8 cellular contexts compared by ENCODE assay signal in genomic region chr3:9810357-9810726, GRCh38. TPM values are rescaled to one million over a fixed set of nuclear protein-coding genes. Genes with fewer than 3 reads are reported as not detected.
DNase-seq lines count a peak whose midpoint lies in the region; ATAC-seq and TF ChIP-seq lines count a peak whose summit lies in the region.

No MANE protein-coding gene starts in this region.

- ATAC-seq in activated CD8-positive, alpha-beta T cell treated with anti-CD3 and anti-CD28 coated beads for 36 hours = no peak
- no peak for ATAC-seq in GM21447 (IDR thresholded peaks at IDR 0.05; ENCODE audit: unreplicated experiment)

- no peaks in the 10 kb centered on the region for H3K79me2 ChIP-seq in GM23248 (ENCODE audit: insufficient read depth)

- peak overlapping the region; percentile 84 for H3K4me2 ChIP-seq in GM23248 (ENCODE audit: unreplicated experiment)

- H3K4me1 ChIP-seq in GM23248 (ENCODE audit: insufficient read depth) (peaks cover 12% of the 10 kb centered on the region), left ventricle myocardium inferior (peaks cover 20% of the 10 kb centered on the region)

- H3K27me3 ChIP-seq in GM23248 (replicated peaks; ENCODE audit: insufficient read depth) = no peaks in the 10 kb centered on the region
- H3K27me3 ChIP-seq in left ventricle myocardium inferior (ENCODE audit: low read depth) = no peaks in the 10 kb centered on the region

- peak overlapping the region; percentile 23 for H3K27ac Mint-ChIP-seq in activated CD8-positive, alpha-beta T cell treated with anti-CD3 and anti-CD28 coated beads for 36 hours

- peak overlapping the region; percentile 71 for H3K4me3 ChIP-seq in GM23248
- H3K4me3 ChIP-seq in left ventricle myocardium inferior = peak overlapping the region; percentile 81
- peak overlapping the region; percentile 56 for H3K4me3 ChIP-seq in skeletal muscle cell (ENCODE audit: low read depth, low read length)

- no peaks in the 10 kb centered on the region for H3K9me2 ChIP-seq in GM23248 (ENCODE audit: insufficient read depth)

- no peaks in the 10 kb centered on the region for H3K27me3 Mint-ChIP-seq in activated CD8-positive, alpha-beta T cell treated with anti-CD3 and anti-CD28 coated beads for 36 hours

- intact Hi-C loops in activated CD8-positive, alpha-beta T cell treated with anti-CD3 and anti-CD28 coated beads for 36 hours (cut with micrococcal nuclease) = no loop called here
- intact Hi-C loops in left ventricle myocardium inferior (cut with micrococcal nuclease) = no loop called here

- H4K20me1 ChIP-seq in GM23248 (ENCODE audit: insufficient read depth) = no peaks in the 10 kb centered on the region

- H3K27ac ChIP-seq in GM23248 (peak overlapping the region; percentile 86), left ventricle myocardium inferior (replicated peaks) (peak overlapping the region; percentile 95)

- H3F3A ChIP-seq in GM23248 (ENCODE audit: insufficient read depth) = peaks cover 36% of the 10 kb centered on the region

- H3K4me3 Mint-ChIP-seq in activated CD8-positive, alpha-beta T cell treated with anti-CD3 and anti-CD28 coated beads for 36 hours = peak overlapping the region; percentile 22

- H3K36me3 Mint-ChIP-seq in activated CD8-positive, alpha-beta T cell treated with anti-CD3 and anti-CD28 coated beads for 36 hours (ENCODE audit: low read depth) = peaks cover 45% of the 10 kb centered on the region

- peaks cover 7% of the 10 kb centered on the region for H3K36me3 ChIP-seq in GM23248 (ENCODE audit: low read depth)
- peaks cover 31% of the 10 kb centered on the region for H3K36me3 ChIP-seq in left ventricle myocardium inferior

- H3K9me3 ChIP-seq in GM23248 (ENCODE audit: low read depth) (no peaks in the 10 kb centered on the region), left ventricle myocardium inferior (replicated peaks) (no peaks in the 10 kb centered on the region)

- H3K4me1 Mint-ChIP-seq in activated CD8-positive, alpha-beta T cell treated with anti-CD3 and anti-CD28 coated beads for 36 hours (ENCODE audit: low read depth) = peaks cover 42% of the 10 kb centered on the region

- in situ Hi-C loops in GM23248 (cut with MboI) = no loop called here

- CTCF ChIA-PET in activated CD8-positive, alpha-beta T cell treated with anti-CD3 and anti-CD28 coated beads for 36 hours (lab: Charles Lee) = no interaction called here

- peak; percentile 53 for DNase-seq in GM23248
- DNase-seq in activated CD8-positive, alpha-beta T cell treated with anti-CD3 and anti-CD28 coated beads for 36 hours = no peak
- DNase-seq in left ventricle myocardium inferior = no peak
- DNase-seq in skeletal muscle cell (ENCODE audit: low read depth) = no peak
- no peak for DNase-seq in stimulated activated CD4-positive, alpha-beta T cell treated with anti-CD3 and anti-CD28 coated beads, Interleukin-2, amount 100 ng/mL, for 24 hours
- DNase-seq in NCI-H2227 treated with DMSO at 0.1 percent for 48 hours (lab: John Stamatoyannopoulos, UW) = no peak
- no peak for DNase-seq in HT-29 (ENCODE audit: low spot score)

- 1 to 3% methylated on average over 25 of the region's 25 CpGs for WGBS in GM23248 (ENCODE audit: low coverage in 1 of 2, low lambda C conversion rate in 2 of 2, missing lambda C conversion rate in 2 of 2), 2 experiments

- H3K9me3 Mint-ChIP-seq in activated CD8-positive, alpha-beta T cell treated with anti-CD3 and anti-CD28 coated beads for 36 hours = no peaks in the 10 kb centered on the region

- H2AFZ ChIP-seq in GM23248 = peak overlapping the region; percentile 47

- TF ChIP-seq CTCF in activated CD8-positive, alpha-beta T cell treated with anti-CD3 and anti-CD28 coated beads for 36 hours (IDR thresholded peaks at IDR 0.05) = no peak
- TF ChIP-seq CTCF in left ventricle myocardium inferior (IDR thresholded peaks at IDR 0.05; ENCODE audit: borderline replicate concordance) = no peak

- POLR2A ChIA-PET in activated CD8-positive, alpha-beta T cell treated with anti-CD3 and anti-CD28 coated beads for 36 hours (lab: Charles Lee) = interaction anchor here (1.1 to 1.8 kb wide), 3 partner anchors 9 to 17 kb away, joined by 4 read pairs; no protein-coding TSS in a partner anchor

- H3K9ac ChIP-seq in GM23248 = peak overlapping the region; percentile 92

RNA-seq across cellular contexts. Expression of gene TTLL3, which starts 0.3 kb away (rescaled TPM):
- 30.3 and 31.1 TPM in 2 replicates for total RNA-seq in GM23248 (2014; rRNA removed; shearing (Covaris generic))
- 20.1 and 26.9 TPM in 2 replicates for polyA plus RNA-seq in GM23248 (2016; fragmentation: Nextera tagmentation; extraction: Ambion mirVana)
- 10 to 100 TPM; 52.4 to 61.1 TPM for total RNA-seq in activated CD8-positive, alpha-beta T cell treated with anti-CD3 and anti-CD28 coated beads for 36 hours
- 10.2 TPM for total RNA-seq in left ventricle myocardium inferior
- 3.4 and 5.3 TPM in 2 replicates for total RNA-seq in HT-29 (2014; rRNA removed; shearing (Covaris generic))

RNA-seq across cellular contexts. Expression of gene ARPC4, which starts 17.5 kb away (rescaled TPM):
- total RNA-seq in GM23248 (2014; rRNA removed; shearing (Covaris generic)) = 315 and 325 TPM in 2 replicates
- 182 and 190 TPM in 2 replicates for polyA plus RNA-seq in GM23248 (2016; fragmentation: Nextera tagmentation; extraction: Ambion mirVana)
- 100 to 1,000 TPM; 205 to 208 TPM for total RNA-seq in activated CD8-positive, alpha-beta T cell treated with anti-CD3 and anti-CD28 coated beads for 36 hours
- total RNA-seq in left ventricle myocardium inferior = 52.9 TPM
- 155 and 192 TPM in 2 replicates for total RNA-seq in HT-29 (2014; rRNA removed; shearing (Covaris generic))

RNA-seq across cellular contexts. Expression of gene TADA3, which starts 18.1 kb away (rescaled TPM):
- total RNA-seq in GM23248 (2014; rRNA removed; shearing (Covaris generic)) = 131 and 135 TPM in 2 replicates
- 85.1 and 87.7 TPM in 2 replicates for polyA plus RNA-seq in GM23248 (2016; fragmentation: Nextera tagmentation; extraction: Ambion mirVana)
- total RNA-seq in activated CD8-positive, alpha-beta T cell treated with anti-CD3 and anti-CD28 coated beads for 36 hours = 10 to 100 TPM; 57.5 to 58.3 TPM
- 45.3 TPM for total RNA-seq in left ventricle myocardium inferior
- total RNA-seq in HT-29 (2014; rRNA removed; shearing (Covaris generic)) = 65.0 and 68.7 TPM in 2 replicates

RNA-seq across cellular contexts. Expression of gene RPUSD3, which starts 33.5 kb away (rescaled TPM):
- 32.6 and 39.8 TPM in 2 replicates for total RNA-seq in GM23248 (2014; rRNA removed; shearing (Covaris generic))
- polyA plus RNA-seq in GM23248 (2016; fragmentation: Nextera tagmentation; extraction: Ambion mirVana) = 37.4 and 38.3 TPM in 2 replicates
- 10 to 100 TPM; 78.8 to 83.5 TPM for total RNA-seq in activated CD8-positive, alpha-beta T cell treated with anti-CD3 and anti-CD28 coated beads for 36 hours
- total RNA-seq in left ventricle myocardium inferior = 35.7 TPM
- 21.3 and 25.8 TPM in 2 replicates for total RNA-seq in HT-29 (2014; rRNA removed; shearing (Covaris generic))

RNA-seq across cellular contexts. Expression of gene CAMK1, which starts 40.6 kb away (rescaled TPM):
- total RNA-seq in GM23248 (2014; rRNA removed; shearing (Covaris generic)) = 26.9 and 30.6 TPM in 2 replicates
- 27.7 and 28.3 TPM in 2 replicates for polyA plus RNA-seq in GM23248 (2016; fragmentation: Nextera tagmentation; extraction: Ambion mirVana)
- total RNA-seq in activated CD8-positive, alpha-beta T cell treated with anti-CD3 and anti-CD28 coated beads for 36 hours = 10 to 100 TPM; 41.7 to 45.7 TPM
- 12.3 TPM for total RNA-seq in left ventricle myocardium inferior
- total RNA-seq in HT-29 (2014; rRNA removed; shearing (Covaris generic)) = 0.81 and 3.2 TPM in 2 replicates
